9 cellular contexts compared by ENCODE assay signal in genomic region chr4:10099521-10100325, GRCh38. TPM values are rescaled to one million over a fixed set of nuclear protein-coding genes. Genes with fewer than 3 reads are reported as not detected.
DNase-seq lines count a peak whose midpoint lies in the region; ATAC-seq and TF ChIP-seq lines count a peak whose summit lies in the region.
"Had no signal": no experiment of that assay in that cellular context is flagged by ENCODE, and none has a peak within 500 bp of the region (broad histone marks: within the 10 kb centered on the region; RNA-seq: fewer than 3 reads in every experiment).

No MANE protein-coding gene starts in this region.

- no peaks in the 10 kb centered on the region for H3K27me3 ChIP-seq in stomach

- peaks cover 53 to 91% (median 85%) of the 10 kb centered on the region in 4 donors for H3K36me3 ChIP-seq in stomach

- TF ChIP-seq EP300 in stomach (IDR thresholded peaks at IDR 0.05): no peak

- WGBS in stomach, 5 donors: 81 to 86% (median 83%) methylated on average over 25 of the region's 25 CpGs

- TF ChIP-seq POLR2A in stomach (IDR thresholded peaks at IDR 0.05): no peak

- DNase-seq in D341Med (ENCODE audit: low spot score) (peak; percentile 67), WTC11 (ENCODE audit: low spot score) (no peak), stomach (no peak), glutamatergic neuron (no peak), AML-193 (lab: John Stamatoyannopoulos, UW) (no peak)
- DNase-seq in stimulated activated CD4-positive, alpha-beta T cell treated with anti-CD3 and anti-CD28 coated beads, Interleukin-2, amount 100 ng/mL, for 24 hours: peak; percentile 42 to 54
- DNase-seq: DND-41 had no signal

- no peak for TF ChIP-seq CTCF in WTC11 (IDR thresholded peaks at IDR 0.05)
- no peak for TF ChIP-seq CTCF in stomach (IDR thresholded peaks at IDR 0.05)
- TF ChIP-seq CTCF in glutamatergic neuron (IDR thresholded peaks at IDR 0.05; ENCODE audit: partially characterized antibody, unreplicated experiment): no peak

- POLR2A ChIA-PET in WTC11 (lab: Charles Lee): interaction anchor here (0.8 to 1.4 kb wide), 2 partner anchors 9 to 19 kb away, joined by 3 to 4 read pairs; no protein-coding TSS in a partner anchor

- H3K4me1 ChIP-seq in stomach: peaks cover 34 to 99% (median 70%) of the 10 kb centered on the region in 4 donors

- peaks cover 39% of the 10 kb centered on the region for H3K4me1 Mint-ChIP-seq in WTC11
- peaks cover 100% of the 10 kb centered on the region for H3K4me1 Mint-ChIP-seq in dendritic cell treated with granulocyte-macrophage colony-stimulating factor and Interleukin-4, amounts not matched to agents 40 ng/mL and 50 ng/mL, for 4 days (ENCODE audit: low read depth)
- H3K4me1 Mint-ChIP-seq in glutamatergic neuron (ENCODE audit: low read depth, unreplicated experiment): peaks cover 19% of the 10 kb centered on the region

- H3K27me3 Mint-ChIP-seq in WTC11 (ENCODE audit: low read depth) (no peaks in the 10 kb centered on the region), glutamatergic neuron (ENCODE audit: unreplicated experiment) (no peaks in the 10 kb centered on the region)
- H3K27me3 Mint-ChIP-seq in dendritic cell treated with granulocyte-macrophage colony-stimulating factor and Interleukin-4, amounts not matched to agents 40 ng/mL and 50 ng/mL, for 4 days: no peaks in the 10 kb centered on the region

- no peak for ATAC-seq in WTC11
- ATAC-seq in HG03095 (IDR thresholded peaks at IDR 0.05; ENCODE audit: unreplicated experiment): no peak

- no peaks in the 10 kb centered on the region for H3K9me3 ChIP-seq in stomach

- H3K9me3 Mint-ChIP-seq in WTC11 (no peaks in the 10 kb centered on the region), glutamatergic neuron (ENCODE audit: unreplicated experiment) (peaks cover 2% of the 10 kb centered on the region)
- no peaks in the 10 kb centered on the region for H3K9me3 Mint-ChIP-seq in dendritic cell treated with granulocyte-macrophage colony-stimulating factor and Interleukin-4, amounts not matched to agents 40 ng/mL and 50 ng/mL, for 4 days

- H3K4me3 ChIP-seq in stomach: no peak overlapping the region

- peak overlapping the region in 2 of 5 donors; percentile 77 to 86 for H3K27ac ChIP-seq in stomach

- H3K36me3 Mint-ChIP-seq in WTC11: peaks cover 62% of the 10 kb centered on the region
- H3K36me3 Mint-ChIP-seq in dendritic cell treated with granulocyte-macrophage colony-stimulating factor and Interleukin-4, amounts not matched to agents 40 ng/mL and 50 ng/mL, for 4 days (ENCODE audit: low read depth): peaks cover 99% of the 10 kb centered on the region
- peaks cover 4% of the 10 kb centered on the region for H3K36me3 Mint-ChIP-seq in glutamatergic neuron (ENCODE audit: unreplicated experiment)

- CTCF ChIA-PET in WTC11 (lab: Charles Lee): no interaction called here

- H3K27ac Mint-ChIP-seq in WTC11: peak overlapping the region; percentile 25; the same call in 1 of the 2 replicates
- peak overlapping the region; percentile 93 for H3K27ac Mint-ChIP-seq in dendritic cell treated with granulocyte-macrophage colony-stimulating factor and Interleukin-4, amounts not matched to agents 40 ng/mL and 50 ng/mL, for 4 days
- H3K27ac Mint-ChIP-seq in glutamatergic neuron (ENCODE audit: unreplicated experiment): no peak overlapping the region

- H3K4me3 Mint-ChIP-seq in WTC11 (no peak overlapping the region), glutamatergic neuron (ENCODE audit: unreplicated experiment) (no peak overlapping the region)
- no peak overlapping the region for H3K4me3 Mint-ChIP-seq in dendritic cell treated with granulocyte-macrophage colony-stimulating factor and Interleukin-4, amounts not matched to agents 40 ng/mL and 50 ng/mL, for 4 days

- intact Hi-C loops in dendritic cell treated with granulocyte-macrophage colony-stimulating factor and Interleukin-4, amounts not matched to agents 40 ng/mL and 50 ng/mL, for 4 days (cut with micrococcal nuclease): no loop called here
- intact Hi-C loops in stomach (cut with DNase I; ENCODE audit: low total_unique reads): no loop called here

TF ChIP-seq in WTC11, 78 proteins besides CTCF, POLR2A, EP300 and RAD21:
- no peak for TF ChIP-seq NR2C2 (CRISPR knock-in tag; IDR thresholded peaks at IDR 0.05)
- TF ChIP-seq, protein P1, sequence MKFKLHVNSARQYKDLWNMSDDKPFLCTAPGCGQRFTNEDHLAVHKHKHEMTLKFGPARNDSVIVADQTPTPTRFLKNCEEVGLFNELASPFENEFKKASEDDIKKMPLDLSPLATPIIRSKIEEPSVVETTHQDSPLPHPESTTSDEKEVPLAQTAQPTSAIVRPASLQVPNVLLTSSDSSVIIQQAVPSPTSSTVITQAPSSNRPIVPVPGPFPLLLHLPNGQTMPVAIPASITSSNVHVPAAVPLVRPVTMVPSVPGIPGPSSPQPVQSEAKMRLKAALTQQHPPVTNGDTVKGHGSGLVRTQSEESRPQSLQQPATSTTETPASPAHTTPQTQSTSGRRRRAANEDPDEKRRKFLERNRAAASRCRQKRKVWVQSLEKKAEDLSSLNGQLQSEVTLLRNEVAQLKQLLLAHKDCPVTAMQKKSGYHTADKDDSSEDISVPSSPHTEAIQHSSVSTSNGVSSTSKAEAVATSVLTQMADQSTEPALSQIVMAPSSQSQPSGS (CRISPR knock-in tag; IDR thresholded peaks at IDR 0.05; ENCODE audit: borderline replicate concordance, low read depth): no peak
- TF ChIP-seq ZNF138 (CRISPR knock-in tag; conservative IDR thresholded peaks at IDR 0.05): no peak
- no peak for TF ChIP-seq ZNF423 (CRISPR knock-in tag; IDR thresholded peaks at IDR 0.05)
- TF ChIP-seq IRF2 (CRISPR knock-in tag; IDR thresholded peaks at IDR 0.05; ENCODE audit: borderline replicate concordance, low read depth): no peak
- no peak for TF ChIP-seq FOXK1 (CRISPR knock-in tag; IDR thresholded peaks at IDR 0.05)
- no peak for TF ChIP-seq SOX15 (CRISPR knock-in tag; IDR thresholded peaks at IDR 0.05)
- TF ChIP-seq, protein P2, sequence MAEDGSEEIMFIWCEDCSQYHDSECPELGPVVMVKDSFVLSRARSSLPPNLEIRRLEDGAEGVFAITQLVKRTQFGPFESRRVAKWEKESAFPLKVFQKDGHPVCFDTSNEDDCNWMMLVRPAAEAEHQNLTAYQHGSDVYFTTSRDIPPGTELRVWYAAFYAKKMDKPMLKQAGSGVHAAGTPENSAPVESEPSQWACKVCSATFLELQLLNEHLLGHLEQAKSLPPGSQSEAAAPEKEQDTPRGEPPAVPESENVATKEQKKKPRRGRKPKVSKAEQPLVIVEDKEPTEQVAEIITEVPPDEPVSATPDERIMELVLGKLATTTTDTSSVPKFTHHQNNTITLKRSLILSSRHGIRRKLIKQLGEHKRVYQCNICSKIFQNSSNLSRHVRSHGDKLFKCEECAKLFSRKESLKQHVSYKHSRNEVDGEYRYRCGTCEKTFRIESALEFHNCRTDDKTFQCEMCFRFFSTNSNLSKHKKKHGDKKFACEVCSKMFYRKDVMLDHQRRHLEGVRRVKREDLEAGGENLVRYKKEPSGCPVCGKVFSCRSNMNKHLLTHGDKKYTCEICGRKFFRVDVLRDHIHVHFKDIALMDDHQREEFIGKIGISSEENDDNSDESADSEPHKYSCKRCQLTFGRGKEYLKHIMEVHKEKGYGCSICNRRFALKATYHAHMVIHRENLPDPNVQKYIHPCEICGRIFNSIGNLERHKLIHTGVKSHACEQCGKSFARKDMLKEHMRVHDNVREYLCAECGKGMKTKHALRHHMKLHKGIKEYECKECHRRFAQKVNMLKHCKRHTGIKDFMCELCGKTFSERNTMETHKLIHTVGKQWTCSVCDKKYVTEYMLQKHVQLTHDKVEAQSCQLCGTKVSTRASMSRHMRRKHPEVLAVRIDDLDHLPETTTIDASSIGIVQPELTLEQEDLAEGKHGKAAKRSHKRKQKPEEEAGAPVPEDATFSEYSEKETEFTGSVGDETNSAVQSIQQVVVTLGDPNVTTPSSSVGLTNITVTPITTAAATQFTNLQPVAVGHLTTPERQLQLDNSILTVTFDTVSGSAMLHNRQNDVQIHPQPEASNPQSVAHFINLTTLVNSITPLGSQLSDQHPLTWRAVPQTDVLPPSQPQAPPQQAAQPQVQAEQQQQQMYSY (CRISPR knock-in tag; IDR thresholded peaks at IDR 0.05): no peak
- no peak for TF ChIP-seq TCF7 (CRISPR knock-in tag; IDR thresholded peaks at IDR 0.05; ENCODE audit: low read depth)
- TF ChIP-seq ZMAT4 (CRISPR knock-in tag; IDR thresholded peaks at IDR 0.05): no peak
- no peak for TF ChIP-seq PRRX2 (CRISPR knock-in tag; IDR thresholded peaks at IDR 0.05)
- TF ChIP-seq HMGA2 (CRISPR knock-in tag; IDR thresholded peaks at IDR 0.05): no peak
TF ChIP-seq in WTC11: peak in this region for 0.

RNA-seq across cellular contexts. Expression of gene WDR1, which starts 16.9 kb away (rescaled TPM):
- total RNA-seq in WTC11 (2021) (288 to 306 TPM (median 288 TPM) in 3 replicates), stomach (100 to 1,000 TPM in 3 of 5 donors, 10 to 100 TPM in 2; 52.4 to 167 (median 104) TPM), glutamatergic neuron (ENCODE audit: unreplicated experiment) (161 TPM)
- 100 to 1,000 TPM in 2 of 3 donors, 10 to 100 TPM in 1; 91.2 to 145 (median 115) TPM for polyA plus RNA-seq in stomach

Comparison
In these comparisons a context has a peak if more than half of its experiments do, and no peak if none do; other contexts are left out.
1. DNase-seq: peak in D341Med (single experiment) and stimulated activated CD4-positive, alpha-beta T cell treated with anti-CD3 and anti-CD28 coated beads, Interleukin-2, amount 100 ng/mL, for 24 hours (2 of 2); none in WTC11 (single experiment), stomach (single experiment), glutamatergic neuron (single experiment) and AML-193 (0 of 2).